ENCODE assay signal across 1 cellular context in the genomic region with DNA sequence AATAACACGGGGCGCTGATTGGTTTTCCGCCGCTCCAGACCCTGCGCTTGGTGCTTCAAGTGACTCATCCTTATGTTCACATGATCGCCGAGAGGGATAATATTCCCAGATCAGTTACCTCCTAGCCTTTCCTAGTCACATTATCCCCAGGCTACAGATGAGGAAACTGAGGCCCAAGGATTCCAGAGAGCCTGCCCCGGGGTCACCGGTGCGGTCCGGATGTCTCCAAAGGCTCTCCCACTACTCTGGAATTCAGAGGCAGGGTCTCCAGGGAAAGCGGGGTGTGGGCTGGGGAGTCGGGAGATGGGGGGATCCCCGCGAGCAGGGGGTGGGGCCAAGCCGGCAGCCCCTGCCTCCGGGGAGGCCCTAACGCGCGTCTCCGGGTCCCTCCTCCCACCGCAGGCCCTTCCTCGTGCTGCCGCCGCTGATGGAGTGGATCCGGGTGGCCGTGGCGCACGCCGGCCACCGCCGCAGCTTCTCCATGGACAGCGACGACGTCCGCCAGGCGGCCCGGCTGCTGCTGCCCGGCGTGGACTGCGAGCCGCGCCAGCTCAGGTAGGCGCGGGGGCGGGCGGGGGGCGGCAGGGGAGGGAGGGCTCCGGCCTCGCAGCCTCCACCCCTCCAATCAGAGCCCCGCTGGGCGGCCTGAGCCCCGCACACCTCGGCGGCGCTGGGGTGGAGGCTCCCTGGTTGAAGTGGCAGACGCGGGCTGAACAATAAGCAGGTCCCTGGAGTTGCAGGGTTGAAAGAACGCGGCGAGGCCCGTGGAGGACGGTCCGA.
TF ChIP-seq lines count a peak whose summit lies in the region.

No MANE protein-coding gene starts in this region.

TF ChIP-seq in HepG2, 621 proteins besides CTCF, POLR2A, EP300 and RAD21 (continued from another document):
- TF ChIP-seq, protein P1, sequence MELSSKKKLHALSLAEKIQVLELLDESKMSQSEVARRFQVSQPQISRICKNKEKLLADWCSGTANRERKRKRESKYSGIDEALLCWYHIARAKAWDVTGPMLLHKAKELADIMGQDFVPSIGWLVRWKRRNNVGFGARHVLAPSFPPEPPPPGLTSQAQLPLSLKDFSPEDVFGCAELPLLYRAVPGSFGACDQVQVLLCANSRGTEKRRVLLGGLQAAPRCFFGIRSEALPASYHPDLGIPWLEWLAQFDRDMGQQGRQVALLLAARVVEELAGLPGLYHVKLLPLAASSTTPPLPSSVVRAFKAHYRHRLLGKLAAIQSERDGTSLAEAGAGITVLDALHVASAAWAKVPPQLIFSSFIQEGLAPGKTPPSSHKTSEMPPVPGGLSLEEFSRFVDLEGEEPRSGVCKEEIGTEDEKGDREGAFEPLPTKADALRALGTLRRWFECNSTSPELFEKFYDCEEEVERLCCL (CRISPR knock-in tag; IDR thresholded peaks at IDR 0.05; ENCODE audit: borderline replicate concordance): no peak
- TF ChIP-seq ARID2 (CRISPR knock-in tag; IDR thresholded peaks at IDR 0.05; ENCODE audit: borderline replicate concordance) (no peak), TBL1XR1 (IDR thresholded peaks at IDR 0.05; ENCODE audit: borderline replicate concordance, low read length, partially characterized antibody) (no peak), MAFF (IDR thresholded peaks at IDR 0.05; ENCODE audit: low read depth, low read length) (no peak), ZNF274 (CRISPR knock-in tag; IDR thresholded peaks at IDR 0.05) (no peak)
- TF ChIP-seq, protein P2, sequence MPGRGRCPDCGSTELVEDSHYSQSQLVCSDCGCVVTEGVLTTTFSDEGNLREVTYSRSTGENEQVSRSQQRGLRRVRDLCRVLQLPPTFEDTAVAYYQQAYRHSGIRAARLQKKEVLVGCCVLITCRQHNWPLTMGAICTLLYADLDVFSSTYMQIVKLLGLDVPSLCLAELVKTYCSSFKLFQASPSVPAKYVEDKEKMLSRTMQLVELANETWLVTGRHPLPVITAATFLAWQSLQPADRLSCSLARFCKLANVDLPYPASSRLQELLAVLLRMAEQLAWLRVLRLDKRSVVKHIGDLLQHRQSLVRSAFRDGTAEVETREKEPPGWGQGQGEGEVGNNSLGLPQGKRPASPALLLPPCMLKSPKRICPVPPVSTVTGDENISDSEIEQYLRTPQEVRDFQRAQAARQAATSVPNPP (CRISPR knock-in tag; IDR thresholded peaks at IDR 0.05): no peak
- TF ChIP-seq, protein P3, sequence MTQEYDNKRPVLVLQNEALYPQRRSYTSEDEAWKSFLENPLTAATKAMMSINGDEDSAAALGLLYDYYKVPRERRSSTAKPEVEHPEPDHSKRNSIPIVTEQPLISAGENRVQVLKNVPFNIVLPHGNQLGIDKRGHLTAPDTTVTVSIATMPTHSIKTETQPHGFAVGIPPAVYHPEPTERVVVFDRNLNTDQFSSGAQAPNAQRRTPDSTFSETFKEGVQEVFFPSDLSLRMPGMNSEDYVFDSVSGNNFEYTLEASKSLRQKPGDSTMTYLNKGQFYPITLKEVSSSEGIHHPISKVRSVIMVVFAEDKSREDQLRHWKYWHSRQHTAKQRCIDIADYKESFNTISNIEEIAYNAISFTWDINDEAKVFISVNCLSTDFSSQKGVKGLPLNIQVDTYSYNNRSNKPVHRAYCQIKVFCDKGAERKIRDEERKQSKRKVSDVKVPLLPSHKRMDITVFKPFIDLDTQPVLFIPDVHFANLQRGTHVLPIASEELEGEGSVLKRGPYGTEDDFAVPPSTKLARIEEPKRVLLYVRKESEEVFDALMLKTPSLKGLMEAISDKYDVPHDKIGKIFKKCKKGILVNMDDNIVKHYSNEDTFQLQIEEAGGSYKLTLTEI (CRISPR knock-in tag; conservative IDR thresholded peaks at IDR 0.05): no peak
